In the genomic region with DNA sequence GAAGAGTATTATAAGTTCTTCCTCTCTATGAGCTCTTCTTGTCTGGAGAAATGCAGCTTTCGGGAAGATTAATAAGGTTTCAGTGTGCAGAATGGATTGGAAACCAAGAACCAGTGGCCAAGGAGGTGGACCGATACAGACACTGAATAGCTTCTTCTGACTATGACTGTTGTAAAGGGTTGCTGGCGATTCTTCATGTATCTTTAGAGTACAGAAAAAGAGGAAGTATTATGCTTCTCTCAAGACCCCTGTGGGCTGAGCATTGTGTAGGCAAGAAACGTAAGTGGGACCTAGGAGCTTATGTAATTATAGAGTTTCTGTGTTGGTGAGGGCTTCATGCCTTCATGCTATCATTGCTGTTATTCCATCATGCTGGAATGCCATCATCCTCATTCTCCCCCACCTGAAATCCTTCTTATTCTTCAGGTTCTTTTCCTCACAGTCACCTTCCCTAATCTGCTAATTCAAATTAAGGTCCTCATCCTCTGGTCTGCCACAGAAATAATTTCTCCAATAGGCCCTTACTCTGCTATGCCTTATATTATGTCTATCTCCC, we compare ENCODE assay signal across 11 cellular contexts.
DNase-seq lines count a peak whose midpoint lies in the region; ATAC-seq lines count a peak whose summit lies in the region.
"Had no signal": no experiment of that assay in that cellular context is flagged by ENCODE, and none has a peak within 500 bp of the region (broad histone marks: within the 10 kb centered on the region; RNA-seq: fewer than 3 reads in every experiment).

No MANE protein-coding gene starts in this region.

- H3K27ac ChIP-seq in aorta (ENCODE audit: low read depth in 1 of 2, low read length in 2 of 2), result no peak overlapping the region
- H3K27ac ChIP-seq: heart left ventricle had no signal

- H3K4me3 ChIP-seq in aorta (ENCODE audit: low read length in 2 of 2), result no peak overlapping the region
- H3K4me3 ChIP-seq: heart left ventricle had no signal

- 88 to 91% methylated on average over 4 of the region's 4 CpGs for WGBS in aorta, 2 donors

- no peaks in the 10 kb centered on the region for H3K9me3 ChIP-seq in aorta (ENCODE audit: control insufficient read depth, low read length)
- H3K9me3 ChIP-seq: heart left ventricle had no signal

- intact Hi-C loops in aorta (cut with DNase I), result no loop called here

- no peaks in the 10 kb centered on the region for H3K4me1 ChIP-seq in aorta (ENCODE audit: control insufficient read depth in 1 of 2, insufficient read depth in 2 of 2, low read length in 2 of 2)

- DNase-seq in germinal center (ENCODE audit: low spot score) (peak; percentile 48), aorta (no peak), cerebellar nuclear complex (lab: John Stamatoyannopoulos, UW) (no peak), KG1 (lab: John Stamatoyannopoulos, UW) (no peak)
- DNase-seq: activated T-cell treated with anti-CD3 and anti-CD28 coated beads, Interleukin-2, amount 50 U/mL, for 4 hours; cortex of kidney; heart left ventricle; NCI-H2029 treated with DMSO at 0.1 percent for 48 hours had no signal

- H3K27me3 ChIP-seq in aorta (ENCODE audit: control insufficient read depth in 1 of 2, insufficient read depth in 2 of 2, low read length in 1 of 2), result peaks cover 0 to 3% of the 10 kb centered on the region in 2 donors

- ATAC-seq in GM19025 (IDR thresholded peaks at IDR 0.05; ENCODE audit: low read depth, unreplicated experiment), result peak; percentile 71
- peak; percentile 94 for ATAC-seq in GM21723 (IDR thresholded peaks at IDR 0.05; ENCODE audit: unreplicated experiment)
- ATAC-seq in HG03432 (IDR thresholded peaks at IDR 0.05; ENCODE audit: unreplicated experiment), result peak; percentile 90
- ATAC-seq in aorta (ENCODE audit: low FRiP score), result no peak

- no peaks in the 10 kb centered on the region for H3K36me3 ChIP-seq in aorta (ENCODE audit: control insufficient read depth in 1 of 2, insufficient read depth in 2 of 2, low read length in 1 of 2)
- H3K36me3 ChIP-seq: heart left ventricle had no signal
